1 cellular context compared by ENCODE assay signal in the genomic region with DNA sequence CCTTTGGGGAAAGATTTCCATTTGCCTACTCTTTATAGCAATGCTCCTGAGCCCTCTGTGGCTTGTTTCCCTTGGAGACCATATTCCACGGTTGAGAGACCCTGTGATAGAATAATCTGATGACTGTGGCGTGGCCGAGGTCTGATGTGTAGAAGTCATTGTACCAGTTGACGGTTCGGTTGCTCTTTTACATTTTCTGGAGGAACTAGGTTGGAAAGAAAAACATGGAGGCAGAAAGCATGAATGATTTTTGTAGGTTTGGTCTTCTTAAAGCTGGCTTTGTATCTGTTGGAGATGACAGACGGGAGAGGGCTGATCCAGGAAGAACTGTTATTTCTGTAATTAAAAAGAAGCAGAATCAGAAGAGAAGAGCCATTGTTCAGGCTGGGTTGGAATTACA.
TF ChIP-seq lines count a peak whose summit lies in the region.

No MANE protein-coding gene starts in this region.

TF ChIP-seq in H1, 55 proteins besides CTCF, POLR2A, EP300 and RAD21:
- no peak for TF ChIP-seq ASH2L (IDR thresholded peaks at IDR 0.05; ENCODE audit: low read length)
- no peak for TF ChIP-seq TBP (IDR thresholded peaks at IDR 0.05; ENCODE audit: low read depth, low read length)
- no peak for TF ChIP-seq TCF12 (IDR thresholded peaks at IDR 0.05; ENCODE audit: low read depth, low read length)
- no peak for TF ChIP-seq JUND (IDR thresholded peaks at IDR 0.05; ENCODE audit: low read length)
- TF ChIP-seq, protein P1, sequence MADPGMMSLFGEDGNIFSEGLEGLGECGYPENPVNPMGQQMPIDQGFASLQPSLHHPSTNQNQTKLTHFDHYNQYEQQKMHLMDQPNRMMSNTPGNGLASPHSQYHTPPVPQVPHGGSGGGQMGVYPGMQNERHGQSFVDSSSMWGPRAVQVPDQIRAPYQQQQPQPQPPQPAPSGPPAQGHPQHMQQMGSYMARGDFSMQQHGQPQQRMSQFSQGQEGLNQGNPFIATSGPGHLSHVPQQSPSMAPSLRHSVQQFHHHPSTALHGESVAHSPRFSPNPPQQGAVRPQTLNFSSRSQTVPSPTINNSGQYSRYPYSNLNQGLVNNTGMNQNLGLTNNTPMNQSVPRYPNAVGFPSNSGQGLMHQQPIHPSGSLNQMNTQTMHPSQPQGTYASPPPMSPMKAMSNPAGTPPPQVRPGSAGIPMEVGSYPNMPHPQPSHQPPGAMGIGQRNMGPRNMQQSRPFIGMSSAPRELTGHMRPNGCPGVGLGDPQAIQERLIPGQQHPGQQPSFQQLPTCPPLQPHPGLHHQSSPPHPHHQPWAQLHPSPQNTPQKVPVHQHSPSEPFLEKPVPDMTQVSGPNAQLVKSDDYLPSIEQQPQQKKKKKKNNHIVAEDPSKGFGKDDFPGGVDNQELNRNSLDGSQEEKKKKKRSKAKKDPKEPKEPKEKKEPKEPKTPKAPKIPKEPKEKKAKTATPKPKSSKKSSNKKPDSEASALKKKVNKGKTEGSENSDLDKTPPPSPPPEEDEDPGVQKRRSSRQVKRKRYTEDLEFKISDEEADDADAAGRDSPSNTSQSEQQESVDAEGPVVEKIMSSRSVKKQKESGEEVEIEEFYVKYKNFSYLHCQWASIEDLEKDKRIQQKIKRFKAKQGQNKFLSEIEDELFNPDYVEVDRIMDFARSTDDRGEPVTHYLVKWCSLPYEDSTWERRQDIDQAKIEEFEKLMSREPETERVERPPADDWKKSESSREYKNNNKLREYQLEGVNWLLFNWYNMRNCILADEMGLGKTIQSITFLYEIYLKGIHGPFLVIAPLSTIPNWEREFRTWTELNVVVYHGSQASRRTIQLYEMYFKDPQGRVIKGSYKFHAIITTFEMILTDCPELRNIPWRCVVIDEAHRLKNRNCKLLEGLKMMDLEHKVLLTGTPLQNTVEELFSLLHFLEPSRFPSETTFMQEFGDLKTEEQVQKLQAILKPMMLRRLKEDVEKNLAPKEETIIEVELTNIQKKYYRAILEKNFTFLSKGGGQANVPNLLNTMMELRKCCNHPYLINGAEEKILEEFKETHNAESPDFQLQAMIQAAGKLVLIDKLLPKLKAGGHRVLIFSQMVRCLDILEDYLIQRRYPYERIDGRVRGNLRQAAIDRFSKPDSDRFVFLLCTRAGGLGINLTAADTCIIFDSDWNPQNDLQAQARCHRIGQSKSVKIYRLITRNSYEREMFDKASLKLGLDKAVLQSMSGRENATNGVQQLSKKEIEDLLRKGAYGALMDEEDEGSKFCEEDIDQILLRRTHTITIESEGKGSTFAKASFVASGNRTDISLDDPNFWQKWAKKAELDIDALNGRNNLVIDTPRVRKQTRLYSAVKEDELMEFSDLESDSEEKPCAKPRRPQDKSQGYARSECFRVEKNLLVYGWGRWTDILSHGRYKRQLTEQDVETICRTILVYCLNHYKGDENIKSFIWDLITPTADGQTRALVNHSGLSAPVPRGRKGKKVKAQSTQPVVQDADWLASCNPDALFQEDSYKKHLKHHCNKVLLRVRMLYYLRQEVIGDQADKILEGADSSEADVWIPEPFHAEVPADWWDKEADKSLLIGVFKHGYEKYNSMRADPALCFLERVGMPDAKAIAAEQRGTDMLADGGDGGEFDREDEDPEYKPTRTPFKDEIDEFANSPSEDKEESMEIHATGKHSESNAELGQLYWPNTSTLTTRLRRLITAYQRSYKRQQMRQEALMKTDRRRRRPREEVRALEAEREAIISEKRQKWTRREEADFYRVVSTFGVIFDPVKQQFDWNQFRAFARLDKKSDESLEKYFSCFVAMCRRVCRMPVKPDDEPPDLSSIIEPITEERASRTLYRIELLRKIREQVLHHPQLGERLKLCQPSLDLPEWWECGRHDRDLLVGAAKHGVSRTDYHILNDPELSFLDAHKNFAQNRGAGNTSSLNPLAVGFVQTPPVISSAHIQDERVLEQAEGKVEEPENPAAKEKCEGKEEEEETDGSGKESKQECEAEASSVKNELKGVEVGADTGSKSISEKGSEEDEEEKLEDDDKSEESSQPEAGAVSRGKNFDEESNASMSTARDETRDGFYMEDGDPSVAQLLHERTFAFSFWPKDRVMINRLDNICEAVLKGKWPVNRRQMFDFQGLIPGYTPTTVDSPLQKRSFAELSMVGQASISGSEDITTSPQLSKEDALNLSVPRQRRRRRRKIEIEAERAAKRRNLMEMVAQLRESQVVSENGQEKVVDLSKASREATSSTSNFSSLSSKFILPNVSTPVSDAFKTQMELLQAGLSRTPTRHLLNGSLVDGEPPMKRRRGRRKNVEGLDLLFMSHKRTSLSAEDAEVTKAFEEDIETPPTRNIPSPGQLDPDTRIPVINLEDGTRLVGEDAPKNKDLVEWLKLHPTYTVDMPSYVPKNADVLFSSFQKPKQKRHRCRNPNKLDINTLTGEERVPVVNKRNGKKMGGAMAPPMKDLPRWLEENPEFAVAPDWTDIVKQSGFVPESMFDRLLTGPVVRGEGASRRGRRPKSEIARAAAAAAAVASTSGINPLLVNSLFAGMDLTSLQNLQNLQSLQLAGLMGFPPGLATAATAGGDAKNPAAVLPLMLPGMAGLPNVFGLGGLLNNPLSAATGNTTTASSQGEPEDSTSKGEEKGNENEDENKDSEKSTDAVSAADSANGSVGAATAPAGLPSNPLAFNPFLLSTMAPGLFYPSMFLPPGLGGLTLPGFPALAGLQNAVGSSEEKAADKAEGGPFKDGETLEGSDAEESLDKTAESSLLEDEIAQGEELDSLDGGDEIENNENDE (IDR thresholded peaks at IDR 0.05; ENCODE audit: insufficient replicate concordance, low read length): no peak
- TF ChIP-seq KDM1A (IDR thresholded peaks at IDR 0.05; ENCODE audit: borderline replicate concordance, low read length): no peak
- no peak for TF ChIP-seq CBX5 (IDR thresholded peaks at IDR 0.05; ENCODE audit: low read depth, low read length)
- TF ChIP-seq, protein P2, sequence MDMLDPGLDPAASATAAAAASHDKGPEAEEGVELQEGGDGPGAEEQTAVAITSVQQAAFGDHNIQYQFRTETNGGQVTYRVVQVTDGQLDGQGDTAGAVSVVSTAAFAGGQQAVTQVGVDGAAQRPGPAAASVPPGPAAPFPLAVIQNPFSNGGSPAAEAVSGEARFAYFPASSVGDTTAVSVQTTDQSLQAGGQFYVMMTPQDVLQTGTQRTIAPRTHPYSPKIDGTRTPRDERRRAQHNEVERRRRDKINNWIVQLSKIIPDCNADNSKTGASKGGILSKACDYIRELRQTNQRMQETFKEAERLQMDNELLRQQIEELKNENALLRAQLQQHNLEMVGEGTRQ (IDR thresholded peaks at IDR 0.05; ENCODE audit: low read length): no peak
- TF ChIP-seq SIX5 (IDR thresholded peaks at IDR 0.05; ENCODE audit: low read depth, low read length): no peak
- no peak for TF ChIP-seq SP4 (IDR thresholded peaks at IDR 0.05; ENCODE audit: low read length)
